Comparison of ENCODE assay signal across 21 cellular contexts in genomic region chr6:96150431-96150830, GRCh38.
"Had no signal": no experiment of that assay in that cellular context is flagged by ENCODE, and none has a peak within 500 bp of the region (broad histone marks: within the 10 kb centered on the region; RNA-seq: fewer than 3 reads in every experiment).

No MANE protein-coding gene starts in this region.

- H3K9me3 ChIP-seq: mucosa of descending colon, neutrophil, right atrium auricular region, sigmoid colon, thoracic aorta, tibial nerve, upper lobe of right lung, uterus had no signal

- DNase-seq: cortex of kidney; effector CD4-positive, alpha-beta T cell; kidney; mucosa of descending colon; naive B cell; sigmoid colon; stimulated activated CD4-positive, alpha-beta T cell treated with anti-CD3 and anti-CD28 coated beads, Interleukin-2, amount 100 ng/mL, for 24 hours; stimulated activated CD4-positive, alpha-beta T cell treated with anti-CD3 and anti-CD28 coated beads, Interleukin-4, amount 100 ng/mL, for 24 hours; stimulated activated naive CD8-positive, alpha-beta T cell treated with anti-CD3 and anti-CD28 coated beads, Interleukin-15, Interleukin-2, amounts not matched to agents 100 U/mL and 50 U/mL, for 24 hours; substantia nigra; upper lobe of right lung; uterus had no signal

- H3K27ac ChIP-seq: neutrophil, parathyroid adenoma, right atrium auricular region, thoracic aorta, tibial nerve, upper lobe of right lung, uterus had no signal

- H3K36me3 ChIP-seq: neutrophil, right atrium auricular region, sigmoid colon, thoracic aorta, tibial nerve, upper lobe of right lung, uterus had no signal

- H3K4me3 ChIP-seq: lung, mucosa of descending colon, right atrium auricular region, sigmoid colon, thoracic aorta, tibial nerve, upper lobe of right lung, uterus had no signal

- H3K4me1 ChIP-seq: parathyroid adenoma, right atrium auricular region, tibial nerve, upper lobe of right lung, uterus had no signal

- H3K27me3 ChIP-seq: neutrophil, right atrium auricular region, sigmoid colon, tibial nerve, upper lobe of right lung, uterus had no signal

- ATAC-seq: left lobe of liver; mucosa of descending colon; natural killer cell treated with Interleukin-12 subunit alpha and Interleukin-12 subunit beta and Interleukin-15 and Interleukin-18, amount 100 ng/mL, for 72 hours; stimulated activated memory B cell treated with anti-CD40 and anti-IgM and Interleukin-4, amounts not matched to agents 10 μg/mL and 1 μg/mL and 100 μg/mL, for 72 hours; stimulated activated naive CD8-positive, alpha-beta T cell treated with anti-CD3 and anti-CD28 coated beads, Interleukin-15, Interleukin-2, amounts not matched to agents 100 U/mL and 50 U/mL, for 24 hours; upper lobe of right lung had no signal
